1 cellular context compared by ENCODE assay signal in the genomic region with DNA sequence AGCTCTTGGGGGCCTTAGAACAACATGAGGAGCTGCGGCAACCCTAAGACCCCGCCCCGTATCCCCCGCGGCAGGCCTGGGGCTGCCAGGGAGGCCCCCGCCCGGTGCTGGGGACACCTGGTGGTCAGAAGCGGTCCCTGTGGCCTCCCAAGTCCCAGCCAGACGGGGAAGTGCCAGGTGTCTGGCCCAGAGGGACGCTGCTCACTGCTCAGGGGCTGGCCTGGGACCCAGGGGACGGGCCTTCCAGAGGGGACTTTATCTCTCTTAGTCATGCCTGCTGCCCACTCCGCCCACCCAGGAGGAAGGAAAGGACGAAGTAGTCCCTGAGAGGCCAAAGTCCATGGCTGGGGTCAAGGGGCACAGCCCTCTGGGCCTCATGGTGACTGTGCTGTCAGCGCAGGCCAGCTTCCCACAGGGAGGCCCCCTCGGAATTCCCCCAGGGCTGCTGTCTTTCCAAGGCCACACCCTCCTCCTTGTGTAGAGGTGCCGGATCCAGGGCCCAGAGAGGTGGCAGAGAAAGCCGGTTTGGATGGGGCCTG.
A peak's percentile ranks its signal among the peaks of the same experiment; 100 is the strongest.
TF ChIP-seq lines count a peak whose summit lies in the region.

No MANE protein-coding gene starts in this region.

TF ChIP-seq in HepG2, 621 proteins besides CTCF, POLR2A, EP300 and RAD21 (continued from another document and continues in another):
- TF ChIP-seq, protein P1, sequence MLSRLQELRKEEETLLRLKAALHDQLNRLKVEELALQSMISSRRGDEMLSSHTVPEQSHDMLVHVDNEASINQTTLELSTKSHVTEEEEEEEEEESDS (CRISPR knock-in tag; IDR thresholded peaks at IDR 0.05; ENCODE audit: borderline replicate concordance), result no peak
- no peak for TF ChIP-seq WIZ (CRISPR knock-in tag; IDR thresholded peaks at IDR 0.05)
- no peak for TF ChIP-seq PLRG1 (conservative IDR thresholded peaks at IDR 0.05)
- TF ChIP-seq, protein P2, sequence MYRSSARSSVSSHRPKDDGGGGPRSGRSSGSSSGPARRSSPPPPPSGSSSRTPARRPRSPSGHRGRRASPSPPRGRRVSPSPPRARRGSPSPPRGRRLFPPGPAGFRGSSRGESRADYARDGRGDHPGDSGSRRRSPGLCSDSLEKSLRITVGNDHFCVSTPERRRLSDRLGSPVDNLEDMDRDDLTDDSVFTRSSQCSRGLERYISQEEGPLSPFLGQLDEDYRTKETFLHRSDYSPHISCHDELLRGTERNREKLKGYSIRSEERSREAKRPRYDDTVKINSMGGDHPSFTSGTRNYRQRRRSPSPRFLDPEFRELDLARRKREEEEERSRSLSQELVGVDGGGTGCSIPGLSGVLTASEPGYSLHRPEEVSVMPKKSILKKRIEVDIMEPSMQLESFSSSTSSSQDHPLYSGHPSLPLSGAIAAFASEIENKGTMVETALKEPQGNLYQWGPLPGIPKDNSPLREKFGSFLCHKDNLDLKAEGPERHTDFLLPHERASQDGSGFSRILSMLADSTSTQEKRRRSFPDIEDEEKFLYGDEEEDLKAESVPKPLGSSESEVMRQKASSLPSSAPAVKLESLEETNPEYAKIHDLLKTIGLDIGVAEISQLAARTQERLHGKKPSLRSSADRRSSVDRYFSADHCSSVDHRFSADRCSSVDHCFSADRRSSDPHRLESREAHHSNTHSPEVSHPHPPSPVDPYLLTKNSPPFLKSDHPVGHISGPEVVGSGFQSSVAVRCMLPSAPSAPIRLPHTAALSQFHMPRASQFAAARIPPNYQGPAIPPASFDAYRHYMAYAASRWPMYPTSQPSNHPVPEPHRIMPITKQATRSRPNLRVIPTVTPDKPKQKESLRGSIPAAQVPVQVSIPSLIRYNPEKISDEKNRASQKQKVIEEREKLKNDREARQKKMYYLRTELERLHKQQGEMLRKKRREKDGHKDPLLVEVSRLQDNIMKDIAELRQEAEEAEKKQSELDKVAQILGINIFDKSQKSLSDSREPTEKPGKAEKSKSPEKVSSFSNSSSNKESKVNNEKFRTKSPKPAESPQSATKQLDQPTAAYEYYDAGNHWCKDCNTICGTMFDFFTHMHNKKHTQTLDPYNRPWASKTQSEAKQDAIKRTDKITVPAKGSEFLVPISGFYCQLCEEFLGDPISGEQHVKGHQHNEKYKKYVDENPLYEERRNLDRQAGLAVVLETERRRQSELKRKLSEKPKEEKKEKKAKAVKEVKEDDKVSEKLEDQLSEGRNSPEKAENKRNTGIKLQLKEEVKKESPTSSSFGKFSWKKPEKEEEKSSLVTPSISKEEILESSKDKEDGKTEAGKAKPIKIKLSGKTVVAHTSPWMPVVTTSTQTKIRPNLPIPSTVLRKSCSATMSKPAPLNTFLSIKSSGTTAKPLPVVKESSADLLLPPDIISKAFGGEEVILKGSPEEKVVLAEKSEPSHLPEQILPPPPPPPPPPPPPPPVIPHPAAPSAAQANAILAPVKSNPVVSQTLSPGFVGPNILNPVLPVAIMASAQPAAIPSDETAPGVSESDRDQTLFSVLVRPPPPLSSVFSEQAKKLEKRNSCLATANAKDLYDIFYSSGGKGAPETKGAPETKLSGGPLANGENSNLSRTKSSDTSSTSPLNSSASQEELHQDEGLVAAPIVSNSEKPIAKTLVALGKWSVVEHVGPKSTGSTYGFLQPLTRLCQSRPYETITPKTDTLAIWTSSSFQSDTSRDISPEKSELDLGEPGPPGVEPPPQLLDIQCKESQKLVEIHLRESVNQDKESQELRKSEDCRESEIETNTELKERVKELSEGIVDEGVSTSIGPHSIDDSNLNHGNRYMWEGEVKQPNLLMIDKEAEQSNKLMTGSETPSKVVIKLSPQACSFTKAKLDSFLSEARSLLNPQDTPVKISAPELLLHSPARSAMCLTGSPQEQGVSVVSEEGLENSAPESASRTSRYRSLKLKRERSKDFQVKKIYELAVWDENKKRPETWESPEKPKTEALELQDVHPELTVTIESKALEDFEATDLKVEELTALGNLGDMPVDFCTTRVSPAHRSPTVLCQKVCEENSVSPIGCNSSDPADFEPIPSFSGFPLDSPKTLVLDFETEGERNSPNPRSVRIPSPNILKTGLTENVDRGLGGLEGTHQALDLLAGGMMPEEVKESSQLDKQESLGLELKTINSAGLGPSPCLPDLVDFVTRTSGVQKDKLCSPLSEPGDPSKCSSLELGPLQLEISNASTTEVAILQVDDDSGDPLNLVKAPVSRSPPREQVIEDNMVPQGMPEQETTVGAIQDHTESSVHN (CRISPR knock-in tag; IDR thresholded peaks at IDR 0.05), result no peak
- TF ChIP-seq HDAC1 (CRISPR knock-in tag; IDR thresholded peaks at IDR 0.05), result peak; percentile 50; the same call in 1 of the 2 replicates
- TF ChIP-seq U2AF2 (IDR thresholded peaks at IDR 0.05; ENCODE audit: low read depth, low read length), result no peak
- TF ChIP-seq CENPT (CRISPR knock-in tag; IDR thresholded peaks at IDR 0.05; ENCODE audit: low read depth), result no peak
- peak; percentile 81 for TF ChIP-seq ZMYM2 (CRISPR knock-in tag; IDR thresholded peaks at IDR 0.05)
- TF ChIP-seq HIVEP1 (CRISPR knock-in tag; IDR thresholded peaks at IDR 0.05), result peak; percentile 97
- no peak for TF ChIP-seq ZNF792 (CRISPR knock-in tag; IDR thresholded peaks at IDR 0.05)
- no peak for TF ChIP-seq ZBTB20 (CRISPR knock-in tag; IDR thresholded peaks at IDR 0.05; ENCODE audit: borderline replicate concordance, low read depth)
- TF ChIP-seq ZNF564 (CRISPR knock-in tag; IDR thresholded peaks at IDR 0.05), result no peak
- TF ChIP-seq BRCA1 (CRISPR knock-in tag; IDR thresholded peaks at IDR 0.05), result no peak
- no peak for TF ChIP-seq KAT2B (IDR thresholded peaks at IDR 0.05; ENCODE audit: borderline replicate concordance, low read depth, low read length)
- TF ChIP-seq ISX (CRISPR knock-in tag; conservative IDR thresholded peaks at IDR 0.05), result no peak
- TF ChIP-seq ZNF550 (CRISPR knock-in tag; IDR thresholded peaks at IDR 0.05; ENCODE audit: borderline replicate concordance), result no peak
- no peak for TF ChIP-seq ZNF546 (CRISPR knock-in tag; conservative IDR thresholded peaks at IDR 0.05)
- TF ChIP-seq, protein P3, sequence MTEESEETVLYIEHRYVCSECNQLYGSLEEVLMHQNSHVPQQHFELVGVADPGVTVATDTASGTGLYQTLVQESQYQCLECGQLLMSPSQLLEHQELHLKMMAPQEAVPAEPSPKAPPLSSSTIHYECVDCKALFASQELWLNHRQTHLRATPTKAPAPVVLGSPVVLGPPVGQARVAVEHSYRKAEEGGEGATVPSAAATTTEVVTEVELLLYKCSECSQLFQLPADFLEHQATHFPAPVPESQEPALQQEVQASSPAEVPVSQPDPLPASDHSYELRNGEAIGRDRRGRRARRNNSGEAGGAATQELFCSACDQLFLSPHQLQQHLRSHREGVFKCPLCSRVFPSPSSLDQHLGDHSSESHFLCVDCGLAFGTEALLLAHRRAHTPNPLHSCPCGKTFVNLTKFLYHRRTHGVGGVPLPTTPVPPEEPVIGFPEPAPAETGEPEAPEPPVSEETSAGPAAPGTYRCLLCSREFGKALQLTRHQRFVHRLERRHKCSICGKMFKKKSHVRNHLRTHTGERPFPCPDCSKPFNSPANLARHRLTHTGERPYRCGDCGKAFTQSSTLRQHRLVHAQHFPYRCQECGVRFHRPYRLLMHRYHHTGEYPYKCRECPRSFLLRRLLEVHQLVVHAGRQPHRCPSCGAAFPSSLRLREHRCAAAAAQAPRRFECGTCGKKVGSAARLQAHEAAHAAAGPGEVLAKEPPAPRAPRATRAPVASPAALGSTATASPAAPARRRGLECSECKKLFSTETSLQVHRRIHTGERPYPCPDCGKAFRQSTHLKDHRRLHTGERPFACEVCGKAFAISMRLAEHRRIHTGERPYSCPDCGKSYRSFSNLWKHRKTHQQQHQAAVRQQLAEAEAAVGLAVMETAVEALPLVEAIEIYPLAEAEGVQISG (CRISPR knock-in tag; IDR thresholded peaks at IDR 0.05), result peak; percentile 26; the same call in 1 of the 2 replicates
- peak; percentile 95 for TF ChIP-seq HNF4G (IDR thresholded peaks at IDR 0.05; ENCODE audit: borderline replicate concordance, low read depth, low read length)
- TF ChIP-seq HNF4G (CRISPR knock-in tag; IDR thresholded peaks at IDR 0.05; ENCODE audit: borderline replicate concordance, low read depth), result peak; percentile 89
- TF ChIP-seq CREM (IDR thresholded peaks at IDR 0.05), result no peak; the same call in 1 of the 2 replicates
- TF ChIP-seq CREM (CRISPR knock-in tag; IDR thresholded peaks at IDR 0.05), result no peak
- TF ChIP-seq MBNL3 (CRISPR knock-in tag; conservative IDR thresholded peaks at IDR 0.05), result no peak
- no peak for TF ChIP-seq PCBP2 (optimal IDR thresholded peaks at IDR 0.05; ENCODE audit: low read depth, low read length, poor library complexity, severe bottlenecking)
- TF ChIP-seq MAFF (IDR thresholded peaks at IDR 0.05; ENCODE audit: low read depth, low read length), result no peak
- TF ChIP-seq MAFG (CRISPR knock-in tag; IDR thresholded peaks at IDR 0.05), result no peak
- TF ChIP-seq TAF15 (IDR thresholded peaks at IDR 0.05; ENCODE audit: low read depth, low read length, poor library complexity, severe bottlenecking), result no peak
- TF ChIP-seq ASH2L (IDR thresholded peaks at IDR 0.05; ENCODE audit: insufficient read length, low read depth, low read length), result peak; percentile 69
- no peak for TF ChIP-seq POLR2AphosphoS2 (IDR thresholded peaks at IDR 0.05; ENCODE audit: low read depth, low read length)
- TF ChIP-seq ZNF160 (CRISPR knock-in tag; IDR thresholded peaks at IDR 0.05), result no peak
- no peak; the same call in 1 of the 2 replicates for TF ChIP-seq NCOA1 (CRISPR knock-in tag; IDR thresholded peaks at IDR 0.05)
- TF ChIP-seq, protein P4, sequence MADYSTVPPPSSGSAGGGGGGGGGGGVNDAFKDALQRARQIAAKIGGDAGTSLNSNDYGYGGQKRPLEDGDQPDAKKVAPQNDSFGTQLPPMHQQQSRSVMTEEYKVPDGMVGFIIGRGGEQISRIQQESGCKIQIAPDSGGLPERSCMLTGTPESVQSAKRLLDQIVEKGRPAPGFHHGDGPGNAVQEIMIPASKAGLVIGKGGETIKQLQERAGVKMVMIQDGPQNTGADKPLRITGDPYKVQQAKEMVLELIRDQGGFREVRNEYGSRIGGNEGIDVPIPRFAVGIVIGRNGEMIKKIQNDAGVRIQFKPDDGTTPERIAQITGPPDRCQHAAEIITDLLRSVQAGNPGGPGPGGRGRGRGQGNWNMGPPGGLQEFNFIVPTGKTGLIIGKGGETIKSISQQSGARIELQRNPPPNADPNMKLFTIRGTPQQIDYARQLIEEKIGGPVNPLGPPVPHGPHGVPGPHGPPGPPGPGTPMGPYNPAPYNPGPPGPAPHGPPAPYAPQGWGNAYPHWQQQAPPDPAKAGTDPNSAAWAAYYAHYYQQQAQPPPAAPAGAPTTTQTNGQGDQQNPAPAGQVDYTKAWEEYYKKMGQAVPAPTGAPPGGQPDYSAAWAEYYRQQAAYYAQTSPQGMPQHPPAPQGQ (CRISPR knock-in tag; IDR thresholded peaks at IDR 0.05; ENCODE audit: borderline replicate concordance), result no peak
- no peak for TF ChIP-seq TEAD2 (CRISPR knock-in tag; IDR thresholded peaks at IDR 0.05)
- TF ChIP-seq, protein P5, sequence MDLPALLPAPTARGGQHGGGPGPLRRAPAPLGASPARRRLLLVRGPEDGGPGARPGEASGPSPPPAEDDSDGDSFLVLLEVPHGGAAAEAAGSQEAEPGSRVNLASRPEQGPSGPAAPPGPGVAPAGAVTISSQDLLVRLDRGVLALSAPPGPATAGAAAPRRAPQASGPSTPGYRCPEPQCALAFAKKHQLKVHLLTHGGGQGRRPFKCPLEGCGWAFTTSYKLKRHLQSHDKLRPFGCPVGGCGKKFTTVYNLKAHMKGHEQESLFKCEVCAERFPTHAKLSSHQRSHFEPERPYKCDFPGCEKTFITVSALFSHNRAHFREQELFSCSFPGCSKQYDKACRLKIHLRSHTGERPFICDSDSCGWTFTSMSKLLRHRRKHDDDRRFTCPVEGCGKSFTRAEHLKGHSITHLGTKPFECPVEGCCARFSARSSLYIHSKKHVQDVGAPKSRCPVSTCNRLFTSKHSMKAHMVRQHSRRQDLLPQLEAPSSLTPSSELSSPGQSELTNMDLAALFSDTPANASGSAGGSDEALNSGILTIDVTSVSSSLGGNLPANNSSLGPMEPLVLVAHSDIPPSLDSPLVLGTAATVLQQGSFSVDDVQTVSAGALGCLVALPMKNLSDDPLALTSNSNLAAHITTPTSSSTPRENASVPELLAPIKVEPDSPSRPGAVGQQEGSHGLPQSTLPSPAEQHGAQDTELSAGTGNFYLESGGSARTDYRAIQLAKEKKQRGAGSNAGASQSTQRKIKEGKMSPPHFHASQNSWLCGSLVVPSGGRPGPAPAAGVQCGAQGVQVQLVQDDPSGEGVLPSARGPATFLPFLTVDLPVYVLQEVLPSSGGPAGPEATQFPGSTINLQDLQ (CRISPR knock-in tag; IDR thresholded peaks at IDR 0.05), result no peak
- TF ChIP-seq, protein P6, sequence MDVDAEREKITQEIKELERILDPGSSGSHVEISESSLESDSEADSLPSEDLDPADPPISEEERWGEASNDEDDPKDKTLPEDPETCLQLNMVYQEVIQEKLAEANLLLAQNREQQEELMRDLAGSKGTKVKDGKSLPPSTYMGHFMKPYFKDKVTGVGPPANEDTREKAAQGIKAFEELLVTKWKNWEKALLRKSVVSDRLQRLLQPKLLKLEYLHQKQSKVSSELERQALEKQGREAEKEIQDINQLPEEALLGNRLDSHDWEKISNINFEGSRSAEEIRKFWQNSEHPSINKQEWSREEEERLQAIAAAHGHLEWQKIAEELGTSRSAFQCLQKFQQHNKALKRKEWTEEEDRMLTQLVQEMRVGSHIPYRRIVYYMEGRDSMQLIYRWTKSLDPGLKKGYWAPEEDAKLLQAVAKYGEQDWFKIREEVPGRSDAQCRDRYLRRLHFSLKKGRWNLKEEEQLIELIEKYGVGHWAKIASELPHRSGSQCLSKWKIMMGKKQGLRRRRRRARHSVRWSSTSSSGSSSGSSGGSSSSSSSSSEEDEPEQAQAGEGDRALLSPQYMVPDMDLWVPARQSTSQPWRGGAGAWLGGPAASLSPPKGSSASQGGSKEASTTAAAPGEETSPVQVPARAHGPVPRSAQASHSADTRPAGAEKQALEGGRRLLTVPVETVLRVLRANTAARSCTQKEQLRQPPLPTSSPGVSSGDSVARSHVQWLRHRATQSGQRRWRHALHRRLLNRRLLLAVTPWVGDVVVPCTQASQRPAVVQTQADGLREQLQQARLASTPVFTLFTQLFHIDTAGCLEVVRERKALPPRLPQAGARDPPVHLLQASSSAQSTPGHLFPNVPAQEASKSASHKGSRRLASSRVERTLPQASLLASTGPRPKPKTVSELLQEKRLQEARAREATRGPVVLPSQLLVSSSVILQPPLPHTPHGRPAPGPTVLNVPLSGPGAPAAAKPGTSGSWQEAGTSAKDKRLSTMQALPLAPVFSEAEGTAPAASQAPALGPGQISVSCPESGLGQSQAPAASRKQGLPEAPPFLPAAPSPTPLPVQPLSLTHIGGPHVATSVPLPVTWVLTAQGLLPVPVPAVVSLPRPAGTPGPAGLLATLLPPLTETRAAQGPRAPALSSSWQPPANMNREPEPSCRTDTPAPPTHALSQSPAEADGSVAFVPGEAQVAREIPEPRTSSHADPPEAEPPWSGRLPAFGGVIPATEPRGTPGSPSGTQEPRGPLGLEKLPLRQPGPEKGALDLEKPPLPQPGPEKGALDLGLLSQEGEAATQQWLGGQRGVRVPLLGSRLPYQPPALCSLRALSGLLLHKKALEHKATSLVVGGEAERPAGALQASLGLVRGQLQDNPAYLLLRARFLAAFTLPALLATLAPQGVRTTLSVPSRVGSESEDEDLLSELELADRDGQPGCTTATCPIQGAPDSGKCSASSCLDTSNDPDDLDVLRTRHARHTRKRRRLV (CRISPR knock-in tag; IDR thresholded peaks at IDR 0.05), result no peak
- TF ChIP-seq ZNF703 (CRISPR knock-in tag; IDR thresholded peaks at IDR 0.05; ENCODE audit: borderline replicate concordance), result no peak
- TF ChIP-seq HMGA1 (CRISPR knock-in tag; conservative IDR thresholded peaks at IDR 0.05), result no peak
- no peak for TF ChIP-seq AHR (CRISPR knock-in tag; IDR thresholded peaks at IDR 0.05)
- peak; percentile 93 to 98 for TF ChIP-seq NR2F1 (CRISPR knock-in tag; IDR thresholded peaks at IDR 0.05)
- no peak for TF ChIP-seq ZNF543 (CRISPR knock-in tag; IDR thresholded peaks at IDR 0.05)
